ENCODE assay signal across 1 cellular context in the genomic region with DNA sequence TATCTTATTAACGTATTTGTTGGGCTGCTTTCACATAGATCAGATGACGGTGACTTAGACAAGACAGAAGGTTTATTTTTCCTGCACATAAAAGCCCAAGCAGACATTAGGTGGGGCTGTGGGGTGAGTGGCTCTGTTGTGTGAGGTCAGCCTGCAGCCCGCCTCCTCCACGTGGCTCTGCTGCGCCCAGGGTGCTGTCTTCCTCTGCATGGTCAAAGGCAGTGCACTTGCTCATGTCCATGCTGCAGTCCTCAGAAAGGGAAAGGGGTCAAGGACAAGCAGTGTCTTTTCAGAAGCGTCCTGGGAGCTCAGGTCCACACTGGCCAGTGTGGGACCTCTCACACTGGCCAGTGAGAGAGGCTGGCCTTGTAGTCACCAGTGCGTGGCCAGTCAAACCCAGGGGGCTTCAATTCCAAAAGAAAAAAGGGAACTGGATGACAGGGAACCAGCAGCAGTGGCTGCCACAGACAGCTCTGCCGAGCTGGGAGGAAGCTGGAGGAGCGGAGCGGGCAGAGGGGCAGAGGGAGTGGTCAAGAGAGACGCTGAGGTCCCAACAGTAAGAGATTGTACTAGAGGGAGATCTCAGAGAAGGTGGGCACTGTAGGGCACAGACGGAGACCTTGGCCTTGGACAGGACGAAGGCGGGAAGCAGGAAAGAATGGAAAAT.
TF ChIP-seq lines count a peak whose summit lies in the region.

No MANE protein-coding gene starts in this region.

TF ChIP-seq in HepG2, 621 proteins besides CTCF, POLR2A, EP300 and RAD21 (continued from another document and continues in another):
- TF ChIP-seq, protein P1, sequence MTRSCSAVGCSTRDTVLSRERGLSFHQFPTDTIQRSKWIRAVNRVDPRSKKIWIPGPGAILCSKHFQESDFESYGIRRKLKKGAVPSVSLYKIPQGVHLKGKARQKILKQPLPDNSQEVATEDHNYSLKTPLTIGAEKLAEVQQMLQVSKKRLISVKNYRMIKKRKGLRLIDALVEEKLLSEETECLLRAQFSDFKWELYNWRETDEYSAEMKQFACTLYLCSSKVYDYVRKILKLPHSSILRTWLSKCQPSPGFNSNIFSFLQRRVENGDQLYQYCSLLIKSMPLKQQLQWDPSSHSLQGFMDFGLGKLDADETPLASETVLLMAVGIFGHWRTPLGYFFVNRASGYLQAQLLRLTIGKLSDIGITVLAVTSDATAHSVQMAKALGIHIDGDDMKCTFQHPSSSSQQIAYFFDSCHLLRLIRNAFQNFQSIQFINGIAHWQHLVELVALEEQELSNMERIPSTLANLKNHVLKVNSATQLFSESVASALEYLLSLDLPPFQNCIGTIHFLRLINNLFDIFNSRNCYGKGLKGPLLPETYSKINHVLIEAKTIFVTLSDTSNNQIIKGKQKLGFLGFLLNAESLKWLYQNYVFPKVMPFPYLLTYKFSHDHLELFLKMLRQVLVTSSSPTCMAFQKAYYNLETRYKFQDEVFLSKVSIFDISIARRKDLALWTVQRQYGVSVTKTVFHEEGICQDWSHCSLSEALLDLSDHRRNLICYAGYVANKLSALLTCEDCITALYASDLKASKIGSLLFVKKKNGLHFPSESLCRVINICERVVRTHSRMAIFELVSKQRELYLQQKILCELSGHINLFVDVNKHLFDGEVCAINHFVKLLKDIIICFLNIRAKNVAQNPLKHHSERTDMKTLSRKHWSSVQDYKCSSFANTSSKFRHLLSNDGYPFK (CRISPR knock-in tag; IDR thresholded peaks at IDR 0.05; ENCODE audit: borderline replicate concordance) = 0 out of 2 replicates have a peak, but pooled peaks have one; percentile 42
- TF ChIP-seq RCOR2 (CRISPR knock-in tag; IDR thresholded peaks at IDR 0.05) (no peak), DNMT1 (CRISPR knock-in tag; IDR thresholded peaks at IDR 0.05) (no peak), ZSCAN21 (CRISPR knock-in tag; IDR thresholded peaks at IDR 0.05; ENCODE audit: borderline replicate concordance) (peak; percentile 74; the same call in 1 of the 2 replicates), HMG20A (CRISPR knock-in tag; IDR thresholded peaks at IDR 0.05; ENCODE audit: borderline replicate concordance) (peak; percentile 47; the same call in 1 of the 2 replicates), TCF7L2 (IDR thresholded peaks at IDR 0.05; ENCODE audit: low read depth, low read length) (no peak), KDM4B (CRISPR knock-in tag; IDR thresholded peaks at IDR 0.05) (0 out of 2 replicates have a peak, but pooled peaks have one; percentile 30), MEIS2 (CRISPR knock-in tag; IDR thresholded peaks at IDR 0.05) (no peak), SMAD9 (CRISPR knock-in tag; IDR thresholded peaks at IDR 0.05) (0 out of 2 replicates have a peak, but pooled peaks have one; percentile 80), SMC3 (IDR thresholded peaks at IDR 0.05; ENCODE audit: low read length) (no peak), ZBTB7A (CRISPR knock-in tag; IDR thresholded peaks at IDR 0.05) (0 out of 2 replicates have a peak, but pooled peaks have one; percentile 36), NR2C2 (CRISPR knock-in tag; IDR thresholded peaks at IDR 0.05; ENCODE audit: borderline replicate concordance) (peak; percentile 45; the same call in 1 of the 2 replicates), CREM (IDR thresholded peaks at IDR 0.05) (peak; percentile 28), CREM (CRISPR knock-in tag; IDR thresholded peaks at IDR 0.05) (no peak), NR2F6 (IDR thresholded peaks at IDR 0.05) (peak; percentile 51; the same call in 1 of the 2 replicates), NR2F6 (CRISPR knock-in tag; IDR thresholded peaks at IDR 0.05) (peak; percentile 82), GABPB1 (CRISPR knock-in tag; IDR thresholded peaks at IDR 0.05) (peak; percentile 57), CHD2 (IDR thresholded peaks at IDR 0.05; ENCODE audit: low read depth, low read length) (no peak), STAG1 (CRISPR knock-in tag; IDR thresholded peaks at IDR 0.05) (0 out of 2 replicates have a peak, but pooled peaks have one; percentile 23), ZNF460 (CRISPR knock-in tag; IDR thresholded peaks at IDR 0.05; ENCODE audit: borderline replicate concordance) (no peak), PITX1 (CRISPR knock-in tag; IDR thresholded peaks at IDR 0.05) (no peak), ZNF816 (CRISPR knock-in tag; IDR thresholded peaks at IDR 0.05; ENCODE audit: borderline replicate concordance) (peak; percentile 45; the same call in 1 of the 2 replicates), ZMAT3 (CRISPR knock-in tag; conservative IDR thresholded peaks at IDR 0.05) (peak; percentile 64; the same call in 1 of the 2 replicates)
- TF ChIP-seq, protein P2, sequence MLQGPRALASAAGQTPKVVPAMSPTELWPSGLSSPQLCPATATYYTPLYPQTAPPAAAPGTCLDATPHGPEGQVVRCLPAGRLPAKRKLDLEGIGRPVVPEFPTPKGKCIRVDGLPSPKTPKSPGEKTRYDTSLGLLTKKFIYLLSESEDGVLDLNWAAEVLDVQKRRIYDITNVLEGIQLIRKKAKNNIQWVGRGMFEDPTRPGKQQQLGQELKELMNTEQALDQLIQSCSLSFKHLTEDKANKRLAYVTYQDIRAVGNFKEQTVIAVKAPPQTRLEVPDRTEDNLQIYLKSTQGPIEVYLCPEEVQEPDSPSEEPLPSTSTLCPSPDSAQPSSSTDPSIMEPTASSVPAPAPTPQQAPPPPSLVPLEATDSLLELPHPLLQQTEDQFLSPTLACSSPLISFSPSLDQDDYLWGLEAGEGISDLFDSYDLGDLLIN (CRISPR knock-in tag; IDR thresholded peaks at IDR 0.05; ENCODE audit: borderline replicate concordance) = no peak
- TF ChIP-seq, protein P3, sequence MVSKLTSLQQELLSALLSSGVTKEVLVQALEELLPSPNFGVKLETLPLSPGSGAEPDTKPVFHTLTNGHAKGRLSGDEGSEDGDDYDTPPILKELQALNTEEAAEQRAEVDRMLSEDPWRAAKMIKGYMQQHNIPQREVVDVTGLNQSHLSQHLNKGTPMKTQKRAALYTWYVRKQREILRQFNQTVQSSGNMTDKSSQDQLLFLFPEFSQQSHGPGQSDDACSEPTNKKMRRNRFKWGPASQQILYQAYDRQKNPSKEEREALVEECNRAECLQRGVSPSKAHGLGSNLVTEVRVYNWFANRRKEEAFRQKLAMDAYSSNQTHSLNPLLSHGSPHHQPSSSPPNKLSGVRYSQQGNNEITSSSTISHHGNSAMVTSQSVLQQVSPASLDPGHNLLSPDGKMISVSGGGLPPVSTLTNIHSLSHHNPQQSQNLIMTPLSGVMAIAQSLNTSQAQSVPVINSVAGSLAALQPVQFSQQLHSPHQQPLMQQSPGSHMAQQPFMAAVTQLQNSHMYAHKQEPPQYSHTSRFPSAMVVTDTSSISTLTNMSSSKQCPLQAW (CRISPR knock-in tag; IDR thresholded peaks at IDR 0.05) = no peak
- TF ChIP-seq, protein P4, sequence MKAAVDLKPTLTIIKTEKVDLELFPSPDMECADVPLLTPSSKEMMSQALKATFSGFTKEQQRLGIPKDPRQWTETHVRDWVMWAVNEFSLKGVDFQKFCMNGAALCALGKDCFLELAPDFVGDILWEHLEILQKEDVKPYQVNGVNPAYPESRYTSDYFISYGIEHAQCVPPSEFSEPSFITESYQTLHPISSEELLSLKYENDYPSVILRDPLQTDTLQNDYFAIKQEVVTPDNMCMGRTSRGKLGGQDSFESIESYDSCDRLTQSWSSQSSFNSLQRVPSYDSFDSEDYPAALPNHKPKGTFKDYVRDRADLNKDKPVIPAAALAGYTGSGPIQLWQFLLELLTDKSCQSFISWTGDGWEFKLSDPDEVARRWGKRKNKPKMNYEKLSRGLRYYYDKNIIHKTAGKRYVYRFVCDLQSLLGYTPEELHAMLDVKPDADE (CRISPR knock-in tag; IDR thresholded peaks at IDR 0.05) = no peak
- TF ChIP-seq, protein P5, sequence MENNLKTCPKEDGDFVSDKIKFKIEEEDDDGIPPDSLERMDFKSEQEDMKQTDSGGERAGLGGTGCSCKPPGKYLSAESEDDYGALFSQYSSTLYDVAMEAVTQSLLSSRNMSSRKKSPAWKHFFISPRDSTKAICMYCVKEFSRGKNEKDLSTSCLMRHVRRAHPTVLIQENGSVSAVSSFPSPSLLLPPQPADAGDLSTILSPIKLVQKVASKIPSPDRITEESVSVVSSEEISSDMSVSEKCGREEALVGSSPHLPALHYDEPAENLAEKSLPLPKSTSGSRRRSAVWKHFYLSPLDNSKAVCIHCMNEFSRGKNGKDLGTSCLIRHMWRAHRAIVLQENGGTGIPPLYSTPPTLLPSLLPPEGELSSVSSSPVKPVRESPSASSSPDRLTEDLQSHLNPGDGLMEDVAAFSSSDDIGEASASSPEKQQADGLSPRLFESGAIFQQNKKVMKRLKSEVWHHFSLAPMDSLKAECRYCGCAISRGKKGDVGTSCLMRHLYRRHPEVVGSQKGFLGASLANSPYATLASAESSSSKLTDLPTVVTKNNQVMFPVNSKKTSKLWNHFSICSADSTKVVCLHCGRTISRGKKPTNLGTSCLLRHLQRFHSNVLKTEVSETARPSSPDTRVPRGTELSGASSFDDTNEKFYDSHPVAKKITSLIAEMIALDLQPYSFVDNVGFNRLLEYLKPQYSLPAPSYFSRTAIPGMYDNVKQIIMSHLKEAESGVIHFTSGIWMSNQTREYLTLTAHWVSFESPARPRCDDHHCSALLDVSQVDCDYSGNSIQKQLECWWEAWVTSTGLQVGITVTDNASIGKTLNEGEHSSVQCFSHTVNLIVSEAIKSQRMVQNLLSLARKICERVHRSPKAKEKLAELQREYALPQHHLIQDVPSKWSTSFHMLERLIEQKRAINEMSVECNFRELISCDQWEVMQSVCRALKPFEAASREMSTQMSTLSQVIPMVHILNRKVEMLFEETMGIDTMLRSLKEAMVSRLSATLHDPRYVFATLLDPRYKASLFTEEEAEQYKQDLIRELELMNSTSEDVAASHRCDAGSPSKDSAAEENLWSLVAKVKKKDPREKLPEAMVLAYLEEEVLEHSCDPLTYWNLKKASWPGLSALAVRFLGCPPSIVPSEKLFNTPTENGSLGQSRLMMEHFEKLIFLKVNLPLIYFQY (CRISPR knock-in tag; IDR thresholded peaks at IDR 0.05; ENCODE audit: borderline replicate concordance) = no peak
- TF ChIP-seq, protein P6, sequence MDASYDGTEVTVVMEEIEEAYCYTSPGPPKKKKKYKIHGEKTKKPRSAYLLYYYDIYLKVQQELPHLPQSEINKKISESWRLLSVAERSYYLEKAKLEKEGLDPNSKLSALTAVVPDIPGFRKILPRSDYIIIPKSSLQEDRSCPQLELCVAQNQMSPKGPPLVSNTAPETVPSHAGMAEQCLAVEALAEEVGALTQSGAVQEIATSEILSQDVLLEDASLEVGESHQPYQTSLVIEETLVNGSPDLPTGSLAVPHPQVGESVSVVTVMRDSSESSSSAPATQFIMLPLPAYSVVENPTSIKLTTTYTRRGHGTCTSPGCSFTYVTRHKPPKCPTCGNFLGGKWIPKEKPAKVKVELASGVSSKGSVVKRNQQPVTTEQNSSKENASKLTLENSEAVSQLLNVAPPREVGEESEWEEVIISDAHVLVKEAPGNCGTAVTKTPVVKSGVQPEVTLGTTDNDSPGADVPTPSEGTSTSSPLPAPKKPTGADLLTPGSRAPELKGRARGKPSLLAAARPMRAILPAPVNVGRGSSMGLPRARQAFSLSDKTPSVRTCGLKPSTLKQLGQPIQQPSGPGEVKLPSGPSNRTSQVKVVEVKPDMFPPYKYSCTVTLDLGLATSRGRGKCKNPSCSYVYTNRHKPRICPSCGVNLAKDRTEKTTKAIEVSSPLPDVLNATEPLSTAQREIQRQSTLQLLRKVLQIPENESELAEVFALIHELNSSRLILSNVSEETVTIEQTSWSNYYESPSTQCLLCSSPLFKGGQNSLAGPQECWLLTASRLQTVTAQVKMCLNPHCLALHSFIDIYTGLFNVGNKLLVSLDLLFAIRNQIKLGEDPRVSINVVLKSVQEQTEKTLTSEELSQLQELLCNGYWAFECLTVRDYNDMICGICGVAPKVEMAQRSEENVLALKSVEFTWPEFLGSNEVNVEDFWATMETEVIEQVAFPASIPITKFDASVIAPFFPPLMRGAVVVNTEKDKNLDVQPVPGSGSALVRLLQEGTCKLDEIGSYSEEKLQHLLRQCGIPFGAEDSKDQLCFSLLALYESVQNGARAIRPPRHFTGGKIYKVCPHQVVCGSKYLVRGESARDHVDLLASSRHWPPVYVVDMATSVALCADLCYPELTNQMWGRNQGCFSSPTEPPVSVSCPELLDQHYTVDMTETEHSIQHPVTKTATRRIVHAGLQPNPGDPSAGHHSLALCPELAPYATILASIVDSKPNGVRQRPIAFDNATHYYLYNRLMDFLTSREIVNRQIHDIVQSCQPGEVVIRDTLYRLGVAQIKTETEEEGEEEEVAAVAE (CRISPR knock-in tag; IDR thresholded peaks at IDR 0.05; ENCODE audit: borderline replicate concordance) = 0 out of 2 replicates have a peak, but pooled peaks have one; percentile 29
- TF ChIP-seq, protein P7, sequence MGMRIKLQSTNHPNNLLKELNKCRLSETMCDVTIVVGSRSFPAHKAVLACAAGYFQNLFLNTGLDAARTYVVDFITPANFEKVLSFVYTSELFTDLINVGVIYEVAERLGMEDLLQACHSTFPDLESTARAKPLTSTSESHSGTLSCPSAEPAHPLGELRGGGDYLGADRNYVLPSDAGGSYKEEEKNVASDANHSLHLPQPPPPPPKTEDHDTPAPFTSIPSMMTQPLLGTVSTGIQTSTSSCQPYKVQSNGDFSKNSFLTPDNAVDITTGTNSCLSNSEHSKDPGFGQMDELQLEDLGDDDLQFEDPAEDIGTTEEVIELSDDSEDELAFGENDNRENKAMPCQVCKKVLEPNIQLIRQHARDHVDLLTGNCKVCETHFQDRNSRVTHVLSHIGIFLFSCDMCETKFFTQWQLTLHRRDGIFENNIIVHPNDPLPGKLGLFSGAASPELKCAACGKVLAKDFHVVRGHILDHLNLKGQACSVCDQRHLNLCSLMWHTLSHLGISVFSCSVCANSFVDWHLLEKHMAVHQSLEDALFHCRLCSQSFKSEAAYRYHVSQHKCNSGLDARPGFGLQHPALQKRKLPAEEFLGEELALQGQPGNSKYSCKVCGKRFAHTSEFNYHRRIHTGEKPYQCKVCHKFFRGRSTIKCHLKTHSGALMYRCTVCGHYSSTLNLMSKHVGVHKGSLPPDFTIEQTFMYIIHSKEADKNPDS (CRISPR knock-in tag; IDR thresholded peaks at IDR 0.05) = no peak
- TF ChIP-seq, protein P8, sequence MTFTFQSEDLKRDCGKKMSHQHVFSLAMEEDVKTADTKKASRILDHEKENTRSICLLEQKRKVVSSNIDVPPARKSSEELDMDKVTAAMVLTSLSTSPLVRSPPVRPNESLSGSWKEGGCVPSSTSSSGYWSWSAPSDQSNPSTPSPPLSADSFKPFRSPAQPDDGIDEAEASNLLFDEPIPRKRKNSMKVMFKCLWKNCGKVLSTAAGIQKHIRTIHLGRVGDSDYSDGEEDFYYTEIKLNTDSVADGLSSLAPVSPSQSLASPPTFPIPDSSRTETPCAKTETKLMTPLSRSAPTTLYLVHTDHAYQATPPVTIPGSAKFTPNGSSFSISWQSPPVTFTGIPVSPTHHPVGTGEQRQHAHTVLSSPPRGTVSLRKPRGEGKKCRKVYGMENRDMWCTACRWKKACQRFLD (CRISPR knock-in tag; IDR thresholded peaks at IDR 0.05; ENCODE audit: borderline replicate concordance) = no peak
- TF ChIP-seq, protein P9, sequence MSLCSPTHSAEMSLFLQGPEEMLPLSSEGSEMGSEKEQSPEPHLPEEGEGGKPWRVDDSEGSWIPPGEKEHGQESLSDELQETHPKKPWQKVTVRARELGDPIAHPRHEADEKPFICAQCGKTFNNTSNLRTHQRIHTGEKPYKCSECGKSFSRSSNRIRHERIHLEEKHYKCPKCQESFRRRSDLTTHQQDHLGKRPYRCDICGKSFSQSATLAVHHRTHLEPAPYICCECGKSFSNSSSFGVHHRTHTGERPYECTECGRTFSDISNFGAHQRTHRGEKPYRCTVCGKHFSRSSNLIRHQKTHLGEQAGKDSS (CRISPR knock-in tag; IDR thresholded peaks at IDR 0.05; ENCODE audit: borderline replicate concordance, low read depth) = peak; percentile 51; the same call in 1 of the 2 replicates
- TF ChIP-seq, protein P10, sequence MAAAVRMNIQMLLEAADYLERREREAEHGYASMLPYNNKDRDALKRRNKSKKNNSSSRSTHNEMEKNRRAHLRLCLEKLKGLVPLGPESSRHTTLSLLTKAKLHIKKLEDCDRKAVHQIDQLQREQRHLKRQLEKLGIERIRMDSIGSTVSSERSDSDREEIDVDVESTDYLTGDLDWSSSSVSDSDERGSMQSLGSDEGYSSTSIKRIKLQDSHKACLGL (CRISPR knock-in tag; IDR thresholded peaks at IDR 0.05) = 0 out of 2 replicates have a peak, but pooled peaks have one; percentile 24
